15 cellular contexts compared by ENCODE assay signal in genomic region chr1:235307158-235308124, GRCh38. TPM values are rescaled to one million over a fixed set of nuclear protein-coding genes. Genes with fewer than 3 reads are reported as not detected.
A peak's percentile ranks its signal among the peaks of the same experiment; 100 is the strongest.
DNase-seq lines count a peak whose midpoint lies in the region; ATAC-seq and TF ChIP-seq lines count a peak whose summit lies in the region.
"Had no signal": no experiment of that assay in that cellular context is flagged by ENCODE, and none has a peak within 500 bp of the region (broad histone marks: within the 10 kb centered on the region; RNA-seq: fewer than 3 reads in every experiment).

No MANE protein-coding gene starts in this region.

- H3K36me3 Mint-ChIP-seq in CD4-positive, alpha-beta T cell (ENCODE audit: low read depth): peaks cover 30% of the 10 kb centered on the region
- H3K36me3 Mint-ChIP-seq in activated CD8-positive, alpha-beta T cell treated with anti-CD3 and anti-CD28 coated beads for 36 hours (ENCODE audit: low read depth): peaks cover 16% of the 10 kb centered on the region

- TF ChIP-seq CTCF in CD4-positive, alpha-beta T cell (IDR thresholded peaks at IDR 0.05): no peak
- no peak for TF ChIP-seq CTCF in activated CD8-positive, alpha-beta T cell treated with anti-CD3 and anti-CD28 coated beads for 36 hours (IDR thresholded peaks at IDR 0.05)
- no peak for TF ChIP-seq CTCF in ascending aorta (IDR thresholded peaks at IDR 0.05)

- POLR2A ChIA-PET in CD4-positive, alpha-beta T cell (lab: Charles Lee): interaction anchor here (0.6 to 0.7 kb wide), 2 partner anchors 10 to 53 kb away, joined by 3 read pairs; no protein-coding TSS in a partner anchor
- POLR2A ChIA-PET in activated CD8-positive, alpha-beta T cell treated with anti-CD3 and anti-CD28 coated beads for 36 hours (lab: Charles Lee): interaction anchor here (0.8 to 1.7 kb wide), 2 partner anchors 14 to 19 kb away, joined by 4 read pairs; no protein-coding TSS in a partner anchor

- H3K4me3 Mint-ChIP-seq in CD4-positive, alpha-beta T cell: peak overlapping the region; percentile 42
- no peak overlapping the region for H3K4me3 Mint-ChIP-seq in activated CD8-positive, alpha-beta T cell treated with anti-CD3 and anti-CD28 coated beads for 36 hours
- H3K4me3 Mint-ChIP-seq: T-helper 1 cell treated with Interleukin-12 subunit alpha and Interleukin-12 subunit beta and Interleukin-4 antibody, amounts not matched to agents 30 μg/mL and 1 μg/mL, for 36 hours had no signal

- H3K9me3 ChIP-seq in CD4-positive, alpha-beta T cell (ENCODE audit: control insufficient read depth, low read length): no peaks in the 10 kb centered on the region
- H3K9me3 ChIP-seq in mesenchymal stem cell (ENCODE audit: control insufficient read depth, low read length) (no peaks in the 10 kb centered on the region), ascending aorta (no peaks in the 10 kb centered on the region)
- H3K9me3 ChIP-seq: Peyer's patch, sigmoid colon had no signal

- no peak overlapping the region for H2BK12ac ChIP-seq in mesenchymal stem cell (ENCODE audit: low read length in 2 of 2)

- H3K9me3 Mint-ChIP-seq in CD4-positive, alpha-beta T cell: no peaks in the 10 kb centered on the region
- H3K9me3 Mint-ChIP-seq in activated CD8-positive, alpha-beta T cell treated with anti-CD3 and anti-CD28 coated beads for 36 hours: no peaks in the 10 kb centered on the region
- H3K9me3 Mint-ChIP-seq: T-helper 1 cell treated with Interleukin-12 subunit alpha and Interleukin-12 subunit beta and Interleukin-4 antibody, amounts not matched to agents 30 μg/mL and 1 μg/mL, for 36 hours had no signal

- H3K27me3 Mint-ChIP-seq in CD4-positive, alpha-beta T cell: no peaks in the 10 kb centered on the region
- no peaks in the 10 kb centered on the region for H3K27me3 Mint-ChIP-seq in activated CD8-positive, alpha-beta T cell treated with anti-CD3 and anti-CD28 coated beads for 36 hours

- no peaks in the 10 kb centered on the region for H3K27me3 ChIP-seq in ACC112 (ENCODE audit: insufficient read depth, low read length)
- H3K27me3 ChIP-seq in CD4-positive, alpha-beta T cell (ENCODE audit: control insufficient read depth, insufficient read depth, low read length): no peaks in the 10 kb centered on the region
- H3K27me3 ChIP-seq in mesenchymal stem cell (ENCODE audit: control insufficient read depth in 1 of 2, insufficient read depth in 1 of 2, low read length in 2 of 2): no peaks in the 10 kb centered on the region
- no peaks in the 10 kb centered on the region for H3K27me3 ChIP-seq in ascending aorta
- H3K27me3 ChIP-seq: Peyer's patch, sigmoid colon had no signal

- H3K14ac ChIP-seq in mesenchymal stem cell (ENCODE audit: low read length in 2 of 2): no peak overlapping the region

- no peak overlapping the region for H3K4me3 ChIP-seq in ACC112 (ENCODE audit: low read depth, low read length)
- H3K4me3 ChIP-seq in mesenchymal stem cell (ENCODE audit: insufficient read depth in 1 of 2, low read depth in 1 of 2, low read length in 2 of 2): peak overlapping the region in 1 of 2 experiments; percentile 38
- no peak overlapping the region for H3K4me3 ChIP-seq in ascending aorta
- H3K4me3 ChIP-seq: Peyer's patch, sigmoid colon had no signal

- H3K4me1 ChIP-seq in ACC112 (ENCODE audit: control insufficient read depth, insufficient read depth, low read length, unreplicated experiment) (no peaks in the 10 kb centered on the region), mesenchymal stem cell (ENCODE audit: control insufficient read depth, insufficient read depth, low read depth, low read length) (peaks cover 5% of the 10 kb centered on the region), ascending aorta (peaks cover 4 to 14% of the 10 kb centered on the region in 2 donors)

- peak overlapping the region; percentile 50 for H3K9ac ChIP-seq in mesenchymal stem cell (ENCODE audit: low read length)

- H3K4ac ChIP-seq in mesenchymal stem cell (ENCODE audit: low read depth in 1 of 2, low read length in 2 of 2): no peak overlapping the region

- no peak for ATAC-seq in CD4-positive, alpha-beta T cell (ENCODE audit: poor library complexity)
- no peak for ATAC-seq in activated CD8-positive, alpha-beta T cell treated with anti-CD3 and anti-CD28 coated beads for 36 hours
- no peak for ATAC-seq in GM19328 (IDR thresholded peaks at IDR 0.05; ENCODE audit: unreplicated experiment)
- ATAC-seq in GM19023 (IDR thresholded peaks at IDR 0.05; ENCODE audit: unreplicated experiment): no peak

- no peak overlapping the region for H2BK120ac ChIP-seq in mesenchymal stem cell (ENCODE audit: low read depth, low read length)

- CTCF ChIA-PET in CD4-positive, alpha-beta T cell (lab: Charles Lee): interaction anchor here (1.0 to 1.3 kb wide), 2 partner anchors 10 to 110 kb away, joined by 3 read pairs; no protein-coding TSS in a partner anchor
- CTCF ChIA-PET in activated CD8-positive, alpha-beta T cell treated with anti-CD3 and anti-CD28 coated beads for 36 hours (lab: Charles Lee): interaction anchor here (0.7 to 1.0 kb wide), 2 partner anchors 23 to 24 kb away, joined by 3 to 4 read pairs; no protein-coding TSS in a partner anchor

- DNase-seq in CD4-positive, alpha-beta T cell: no peak
- DNase-seq in activated CD8-positive, alpha-beta T cell treated with anti-CD3 and anti-CD28 coated beads for 36 hours: no peak
- no peak for DNase-seq in mesenchymal stem cell
- no peak for DNase-seq in stimulated activated naive CD4-positive, alpha-beta T cell treated with Interleukin-2 at 50 U/mL for 16 hours (lab: John Stamatoyannopoulos, UW)
- DNase-seq in ascending aorta (ENCODE audit: low spot score in 2 of 2): no peak
- DNase-seq: activated CD4-positive, alpha-beta T cell treated with anti-CD3 and anti-CD28 coated beads, Interleukin-2, amount 50 U/mL, for 1 hour; activated naive CD4-positive, alpha-beta T cell treated with anti-CD3 and anti-CD28 coated beads, Interleukin-2, amount 50 U/mL, for 16 hours; cortex of kidney; NCI-H1105 treated with DMSO at 0.1 percent for 48 hours; Peyer's patch; sigmoid colon had no signal

- H3K79me1 ChIP-seq in mesenchymal stem cell (replicated peaks; ENCODE audit: low read length, poor library complexity, severe bottlenecking): no peaks in the 10 kb centered on the region

- H4K91ac ChIP-seq in mesenchymal stem cell (ENCODE audit: low read length): no peak overlapping the region

- H3K23ac ChIP-seq in mesenchymal stem cell (ENCODE audit: low read length in 2 of 2): no peak overlapping the region

- peak overlapping the region; percentile 88 for H3K27ac Mint-ChIP-seq in CD4-positive, alpha-beta T cell
- peak overlapping the region; percentile 58 for H3K27ac Mint-ChIP-seq in activated CD8-positive, alpha-beta T cell treated with anti-CD3 and anti-CD28 coated beads for 36 hours
- H3K27ac Mint-ChIP-seq: T-helper 1 cell treated with Interleukin-12 subunit alpha and Interleukin-12 subunit beta and Interleukin-4 antibody, amounts not matched to agents 30 μg/mL and 1 μg/mL, for 36 hours had no signal

- intact Hi-C loops in CD4-positive, alpha-beta T cell (cut with DNase I, micrococcal nuclease): no loop called here
- intact Hi-C loops in activated CD8-positive, alpha-beta T cell treated with anti-CD3 and anti-CD28 coated beads for 36 hours (cut with micrococcal nuclease): no loop called here
- intact Hi-C loops in ascending aorta (cut with DNase I): no loop called here

- 0 out of 2 replicates have a peak overlapping the region, but pooled peaks have one; percentile 3 for H3K27ac ChIP-seq in ACC112 (ENCODE audit: low read depth, low read length)
- no peak overlapping the region for H3K27ac ChIP-seq in CD4-positive, alpha-beta T cell (ENCODE audit: low read depth, low read length)
- H3K27ac ChIP-seq in mesenchymal stem cell (ENCODE audit: low read length, poor library complexity, severe bottlenecking): no peak overlapping the region
- peak overlapping the region in 1 of 2 donors; percentile 28 for H3K27ac ChIP-seq in ascending aorta
- H3K27ac ChIP-seq: Peyer's patch had no signal

- no peak overlapping the region for H4K8ac ChIP-seq in mesenchymal stem cell (ENCODE audit: low read length)

- no peak overlapping the region for H3K4me2 ChIP-seq in mesenchymal stem cell (ENCODE audit: low read length, poor library complexity, severe bottlenecking)

- peaks cover 67% of the 10 kb centered on the region for H3K79me2 ChIP-seq in ACC112 (ENCODE audit: control insufficient read depth, insufficient read depth, low read length, unreplicated experiment)

- H3K36me3 ChIP-seq in ACC112 (ENCODE audit: insufficient read depth, low read length): no peaks in the 10 kb centered on the region
- H3K36me3 ChIP-seq in mesenchymal stem cell (ENCODE audit: control insufficient read depth in 1 of 2, insufficient read depth in 2 of 2, low read depth in 1 of 2, low read length in 2 of 2): peaks cover 0 to 9% of the 10 kb centered on the region in 2 experiments
- H3K36me3 ChIP-seq in ascending aorta: no peaks in the 10 kb centered on the region
- H3K36me3 ChIP-seq: sigmoid colon had no signal

- peaks cover 67% of the 10 kb centered on the region for H3K4me1 Mint-ChIP-seq in CD4-positive, alpha-beta T cell (ENCODE audit: low read depth)
- peaks cover 56% of the 10 kb centered on the region for H3K4me1 Mint-ChIP-seq in activated CD8-positive, alpha-beta T cell treated with anti-CD3 and anti-CD28 coated beads for 36 hours (ENCODE audit: low read depth)

- over 99% methylated on average over 6 of the region's 7 CpGs for WGBS in mesenchymal stem cell

- H2BK5ac ChIP-seq in mesenchymal stem cell (ENCODE audit: low read depth, low read length, poor library complexity, severe bottlenecking): no peak overlapping the region

- no peak overlapping the region for H2BK15ac ChIP-seq in mesenchymal stem cell (ENCODE audit: low read depth, poor library complexity, severe bottlenecking)

- H2AK5ac ChIP-seq in mesenchymal stem cell (ENCODE audit: low read length, severe bottlenecking): no peak overlapping the region

- H3K18ac ChIP-seq in mesenchymal stem cell (ENCODE audit: low read depth in 1 of 2, low read length in 2 of 2): no peak overlapping the region

- H2AFZ ChIP-seq in ACC112 (ENCODE audit: low read length, unreplicated experiment) (no peak overlapping the region), mesenchymal stem cell (ENCODE audit: low read depth, low read length) (no peak overlapping the region)

RNA-seq across cellular contexts. Expression of gene ARID4B, which starts 20.5 kb away (rescaled TPM):
- total RNA-seq in CD4-positive, alpha-beta T cell: 100 to 1,000 TPM; 127 to 130 TPM
- 10 to 100 TPM; 38.8 to 41.9 TPM for total RNA-seq in activated CD8-positive, alpha-beta T cell treated with anti-CD3 and anti-CD28 coated beads for 36 hours
- 20.7 TPM for polyA plus RNA-seq in mesenchymal stem cell (2013, experiment 1 of 2)
- polyA plus RNA-seq in mesenchymal stem cell (2013, experiment 2 of 2): 21.1 TPM
- 22.5 TPM for total RNA-seq in ascending aorta

RNA-seq across cellular contexts. Expression of gene GGPS1, which starts 20.9 kb away (rescaled TPM):
- total RNA-seq in CD4-positive, alpha-beta T cell: 10 to 100 TPM; 20.6 to 20.9 TPM
- 10 to 100 TPM; 35.4 to 37.8 TPM for total RNA-seq in activated CD8-positive, alpha-beta T cell treated with anti-CD3 and anti-CD28 coated beads for 36 hours
- 35.1 TPM for polyA plus RNA-seq in mesenchymal stem cell (2013, experiment 1 of 2)
- polyA plus RNA-seq in mesenchymal stem cell (2013, experiment 2 of 2): 36.4 TPM
- 7.2 TPM for total RNA-seq in ascending aorta

RNA-seq across cellular contexts. Expression of gene TBCE, which starts 59.8 kb away (rescaled TPM):
- total RNA-seq in CD4-positive, alpha-beta T cell: 1 to 10 TPM; 7.0 to 8.4 TPM
- total RNA-seq in activated CD8-positive, alpha-beta T cell treated with anti-CD3 and anti-CD28 coated beads for 36 hours: 10 to 100 TPM; 21.8 to 24.0 TPM
- 35.6 TPM for polyA plus RNA-seq in mesenchymal stem cell (2013, experiment 1 of 2)
- 33.8 TPM for polyA plus RNA-seq in mesenchymal stem cell (2013, experiment 2 of 2)
- total RNA-seq in ascending aorta: 67.8 TPM
